In the genomic region with DNA sequence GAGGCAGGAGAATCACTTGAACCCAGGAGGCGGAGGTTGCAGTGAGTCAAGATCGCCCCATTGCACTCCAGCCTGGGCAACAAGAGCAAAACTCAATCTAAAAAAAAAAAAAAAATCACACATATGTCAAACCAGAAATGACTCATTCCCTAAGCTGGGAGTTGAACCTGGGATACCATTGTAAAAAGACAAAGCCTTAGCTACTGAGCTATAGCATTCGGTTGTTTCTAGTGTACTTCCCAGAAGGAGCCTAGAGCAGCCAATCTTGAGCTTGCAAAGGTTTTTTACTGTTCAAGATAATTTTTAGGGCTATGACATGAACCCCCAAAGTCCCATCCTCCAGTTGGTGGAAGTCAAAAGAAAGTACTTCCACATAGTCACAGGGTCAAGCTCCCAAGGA, we compare ENCODE assay signal across 29 cellular contexts.
DNase-seq lines count a peak whose midpoint lies in the region; ATAC-seq, FAIRE-seq and TF ChIP-seq lines count a peak whose summit lies in the region.
"Had no signal": no experiment of that assay in that cellular context is flagged by ENCODE, and none has a peak within 500 bp of the region (broad histone marks: within the 10 kb centered on the region; RNA-seq: fewer than 3 reads in every experiment).

No MANE protein-coding gene starts in this region.

- H3K9me3 ChIP-seq in osteoblast (ENCODE audit: low read depth, low read length) (no peaks in the 10 kb centered on the region), heart right ventricle (peaks cover 0 to 13% (median 0%) of the 10 kb centered on the region in 11 donors), pancreas (no peaks in the 10 kb centered on the region)
- H3K9me3 ChIP-seq: adrenal gland, neutrophil, prostate gland, transverse colon had no signal

- peaks cover 4% of the 10 kb centered on the region for H4K20me1 ChIP-seq in osteoblast (ENCODE audit: insufficient read depth, low read length)

- H3K4me3 ChIP-seq in osteoblast (ENCODE audit: insufficient read depth, low read length) (peak overlapping the region; percentile 11), heart right ventricle (no peak overlapping the region), pancreas (no peak overlapping the region)
- H3K4me3 ChIP-seq: adrenal gland, body of pancreas, left ventricle myocardium inferior, PC-9, prostate gland, transverse colon had no signal

- H3K4me2 ChIP-seq in osteoblast (ENCODE audit: insufficient read depth, low read length) = peak overlapping the region; percentile 64

- ATAC-seq in heart right ventricle (no peak), pancreas (no peak), HG03442 (IDR thresholded peaks at IDR 0.05; ENCODE audit: unreplicated experiment) (no peak)
- ATAC-seq: activated CD4-positive, CD25-positive, alpha-beta regulatory T cell treated with anti-CD3 and anti-CD28 coated beads, Interleukin-2, amount 50 U/mL, for 24 hours; body of pancreas; Right ventricle myocardium inferior; SK-N-SH treated with all-trans-retinoic acid at 6 μM for 48 hours; T-helper 17 cell had no signal

- 86 to 87% methylated on average over 3 of the region's 3 CpGs for WGBS in heart right ventricle, 2 donors
- 92 to 94% methylated on average over 3 of the region's 3 CpGs for WGBS in pancreas, 2 donors

- H3K27ac ChIP-seq in osteoblast (ENCODE audit: low read depth, low read length) (peak overlapping the region; percentile 50), heart right ventricle (no peak overlapping the region), pancreas (no peak overlapping the region)
- H3K27ac ChIP-seq: body of pancreas, left ventricle myocardium inferior, PC-9, prostate gland had no signal

- peak; percentile 31 for DNase-seq in ELR (ENCODE audit: low read depth)
- DNase-seq in NCI-H226 = peak; percentile 41
- DNase-seq in dermis blood vessel endothelial cell = peak; percentile 20
- DNase-seq in osteoblast (ENCODE audit: insufficient read length, low spot score, missing footprints) = no peak
- no peak for DNase-seq in stimulated activated naive CD4-positive, alpha-beta T cell treated with Interleukin-2 at 50 U/mL for 16 hours (lab: John Stamatoyannopoulos, UW)
- DNase-seq in heart right ventricle = no peak
- no peak for DNase-seq in pancreas
- DNase-seq: activated CD4-positive, alpha-beta T cell treated with anti-CD3 and anti-CD28 coated beads, Interleukin-2, amount 50 U/mL, for 48 hours; activated T-cell treated with anti-CD3 and anti-CD28 coated beads, Interleukin-2, amount 50 U/mL, for 48 hours; body of pancreas; CD8-positive, alpha-beta memory T cell; GDM1; KG1; left ventricle myocardium inferior; NCI-H146; NCI-H345; NCI-H69; stimulated activated CD4-positive, alpha-beta T cell treated with anti-CD3 and anti-CD28 coated beads, Interleukin-4, amount 100 ng/mL, for 4 hours; T-helper 17 cell; transverse colon had no signal

- H3K4me1 ChIP-seq in osteoblast (ENCODE audit: insufficient read depth, low read length) (peaks cover 18% of the 10 kb centered on the region), heart right ventricle (no peaks in the 10 kb centered on the region), pancreas (no peaks in the 10 kb centered on the region)
- H3K4me1 ChIP-seq: body of pancreas, left ventricle myocardium inferior, prostate gland, transverse colon had no signal

- no peaks in the 10 kb centered on the region for H3K79me2 ChIP-seq in osteoblast (ENCODE audit: insufficient read depth, low read length)

- intact Hi-C loops in heart right ventricle (cut with DNase I) = no loop called here
- intact Hi-C loops in pancreas (cut with DNase I) = no loop called here

- H3K27me3 ChIP-seq in osteoblast (ENCODE audit: insufficient read depth, low read length) = no peaks in the 10 kb centered on the region
- peaks cover 0 to 39% (median 26%) of the 10 kb centered on the region in 7 donors for H3K27me3 ChIP-seq in heart right ventricle
- no peaks in the 10 kb centered on the region for H3K27me3 ChIP-seq in pancreas
- H3K27me3 ChIP-seq: body of pancreas had no signal

- no peak for FAIRE-seq in pancreas (lab: Jason Lieb, UNC)
- FAIRE-seq: HTR-8/SVneo had no signal

- H2AFZ ChIP-seq in osteoblast (ENCODE audit: low read length) = no peak overlapping the region
- H2AFZ ChIP-seq: PC-9 had no signal

- no peaks in the 10 kb centered on the region for H3K36me3 ChIP-seq in osteoblast (ENCODE audit: insufficient read depth, low read length)
- H3K36me3 ChIP-seq in heart right ventricle = no peaks in the 10 kb centered on the region
- no peaks in the 10 kb centered on the region for H3K36me3 ChIP-seq in pancreas
- H3K36me3 ChIP-seq: adrenal gland, left ventricle myocardium inferior, neutrophil, prostate gland, transverse colon had no signal

- TF ChIP-seq CTCF in osteoblast (IDR thresholded peaks at IDR 0.05; ENCODE audit: extremely low read depth, low read depth, low read length) = no peak
- no peak for TF ChIP-seq CTCF in heart right ventricle (IDR thresholded peaks at IDR 0.05)
- TF ChIP-seq CTCF in pancreas (IDR thresholded peaks at IDR 0.05) = no peak

Comparison
In these comparisons a context has a peak if more than half of its experiments do, and no peak if none do; other contexts are left out.
1. DNase-seq: peak in ELR (single experiment), NCI-H226 (single experiment) and dermis blood vessel endothelial cell (single experiment); none in osteoblast (single experiment), stimulated activated naive CD4-positive, alpha-beta T cell treated with Interleukin-2 at 50 U/mL for 16 hours (single experiment), heart right ventricle (0 of 2) and pancreas (0 of 6).